ENCODE assay signal across 8 cellular contexts in the genomic region with DNA sequence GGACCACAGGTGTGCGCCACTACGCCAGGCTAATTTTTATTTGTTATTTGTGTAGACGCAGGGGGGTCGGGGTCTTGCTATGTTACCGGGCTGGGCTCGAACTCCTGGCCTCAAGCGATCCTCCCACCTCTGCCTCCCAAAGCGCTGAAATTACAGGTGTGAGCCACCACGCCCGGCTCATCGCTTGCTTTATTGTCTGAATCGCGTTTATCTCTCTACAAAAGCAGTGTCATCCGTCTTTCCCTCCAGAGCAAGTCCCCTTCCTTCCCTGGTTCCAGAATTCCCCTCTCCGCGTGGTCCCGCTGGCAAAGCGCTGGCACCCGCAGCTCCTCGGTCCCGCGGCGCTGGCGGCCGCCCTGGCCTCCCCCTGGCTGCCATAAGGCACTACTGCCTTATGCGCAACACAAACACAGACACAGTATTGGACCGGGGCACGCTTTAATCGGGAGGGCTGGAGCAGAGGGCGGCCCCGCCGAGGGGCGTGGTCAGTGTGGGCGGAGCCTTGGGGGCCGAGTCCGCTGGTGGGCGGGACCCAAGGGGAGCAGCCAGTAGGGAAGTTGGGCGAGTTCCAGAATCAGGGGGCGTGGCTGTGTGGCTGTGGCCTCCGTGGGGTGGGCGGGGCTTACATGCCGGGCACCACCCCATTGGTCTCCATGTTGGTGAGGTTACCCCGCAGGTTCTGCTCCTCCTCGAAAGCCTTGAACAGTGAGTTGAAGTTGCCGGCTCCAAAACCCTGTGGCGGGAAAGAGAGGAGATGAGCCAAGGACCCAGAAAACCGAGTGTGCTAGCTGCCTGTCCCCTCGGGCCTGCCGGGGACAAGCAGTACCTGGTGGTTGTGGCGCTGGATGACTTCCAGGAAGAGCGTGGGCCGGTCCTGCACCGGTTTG. TPM values are rescaled to one million over a fixed set of nuclear protein-coding genes. Genes with fewer than 3 reads are reported as not detected.
DNase-seq lines count a peak whose midpoint lies in the region; ATAC-seq and TF ChIP-seq lines count a peak whose summit lies in the region.

No MANE protein-coding gene starts in this region.

- H3K4me3 Mint-ChIP-seq in activated CD8-positive, alpha-beta T cell treated with anti-CD3 and anti-CD28 coated beads for 36 hours: peak overlapping the region; percentile 99

- POLR2A ChIA-PET in activated CD8-positive, alpha-beta T cell treated with anti-CD3 and anti-CD28 coated beads for 36 hours (lab: Charles Lee): interaction anchor here (1.4 to 2.7 kb wide), 2 partner anchors 13 to 28 kb away, joined by 4 to 17 read pairs; no protein-coding TSS in a partner anchor

- no peaks in the 10 kb centered on the region for H3K27me3 Mint-ChIP-seq in activated CD8-positive, alpha-beta T cell treated with anti-CD3 and anti-CD28 coated beads for 36 hours

- DNase-seq in CD1c-positive myeloid dendritic cell (ENCODE audit: extremely low spot score) (peak; percentile 100), NCI-H82 (lab: John Stamatoyannopoulos, UW) (peak; percentile 99), lung microvascular endothelial cell (ENCODE audit: low read depth in 2 of 2) (peak; percentile 99)
- peak; percentile 100 for DNase-seq in activated CD8-positive, alpha-beta T cell treated with anti-CD3 and anti-CD28 coated beads for 36 hours
- peak; percentile 100 for DNase-seq in effector CD4-positive, alpha-beta T cell
- DNase-seq in stimulated activated CD4-positive, alpha-beta T cell treated with anti-CD3 and anti-CD28 coated beads, TNF-alpha, amount 100 ng/mL, for 4 hours (ENCODE audit: low read depth in 3 of 3): peak; percentile 99 to 100 (median 100)

- intact Hi-C loops in activated CD8-positive, alpha-beta T cell treated with anti-CD3 and anti-CD28 coated beads for 36 hours (cut with micrococcal nuclease): loop anchor here (2.0 kb wide), 1 partner anchor 49 kb away; the partner anchor contains the start of gene PSMD9

- no peaks in the 10 kb centered on the region for H3K36me3 Mint-ChIP-seq in activated CD8-positive, alpha-beta T cell treated with anti-CD3 and anti-CD28 coated beads for 36 hours (ENCODE audit: low read depth)

- CTCF ChIA-PET in activated CD8-positive, alpha-beta T cell treated with anti-CD3 and anti-CD28 coated beads for 36 hours (lab: Charles Lee): interaction anchor here (1.0 to 6.8 kb wide), 4 partner anchors 9 to 45 kb away, joined by 3 to 48 read pairs (median 7); partner anchors contain the start of gene RHOF

- H3K27ac Mint-ChIP-seq in activated CD8-positive, alpha-beta T cell treated with anti-CD3 and anti-CD28 coated beads for 36 hours: peak overlapping the region; percentile 92

- TF ChIP-seq CTCF in activated CD8-positive, alpha-beta T cell treated with anti-CD3 and anti-CD28 coated beads for 36 hours (IDR thresholded peaks at IDR 0.05): peak; percentile 58

- peaks cover 16% of the 10 kb centered on the region for H3K4me1 Mint-ChIP-seq in activated CD8-positive, alpha-beta T cell treated with anti-CD3 and anti-CD28 coated beads for 36 hours (ENCODE audit: low read depth)

- no peaks in the 10 kb centered on the region for H3K9me3 Mint-ChIP-seq in activated CD8-positive, alpha-beta T cell treated with anti-CD3 and anti-CD28 coated beads for 36 hours

- ATAC-seq in GM19372 (IDR thresholded peaks at IDR 0.05; ENCODE audit: low read depth, unreplicated experiment) (peak; percentile 97), HG03558 (IDR thresholded peaks at IDR 0.05; ENCODE audit: extremely low read depth, unreplicated experiment) (peak; percentile 68)
- ATAC-seq in activated CD8-positive, alpha-beta T cell treated with anti-CD3 and anti-CD28 coated beads for 36 hours: peak; percentile 98

RNA-seq across cellular contexts. Expression of gene HPD, which starts 19.3 kb away (rescaled TPM):
- total RNA-seq in activated CD8-positive, alpha-beta T cell treated with anti-CD3 and anti-CD28 coated beads for 36 hours: not detected
- total RNA-seq in lung microvascular endothelial cell: not detected in 2 replicates

RNA-seq across cellular contexts. Expression of gene SETD1B, which starts 35.5 kb away (rescaled TPM):
- 10 to 100 TPM; 13.3 TPM for total RNA-seq in activated CD8-positive, alpha-beta T cell treated with anti-CD3 and anti-CD28 coated beads for 36 hours
- total RNA-seq in lung microvascular endothelial cell: 1.3 and 1.4 TPM in 2 replicates

RNA-seq across cellular contexts. Expression of gene RHOF, which starts 45.9 kb away (rescaled TPM):
- total RNA-seq in activated CD8-positive, alpha-beta T cell treated with anti-CD3 and anti-CD28 coated beads for 36 hours: 100 to 1,000 TPM; 108 to 116 TPM
- 2.6 and 3.3 TPM in 2 replicates for total RNA-seq in lung microvascular endothelial cell

RNA-seq across cellular contexts. Expression of gene PSMD9, which starts 49.2 kb away (rescaled TPM):
- 10 to 100 TPM; 48.6 to 50.7 TPM for total RNA-seq in activated CD8-positive, alpha-beta T cell treated with anti-CD3 and anti-CD28 coated beads for 36 hours
- total RNA-seq in lung microvascular endothelial cell: 29.0 and 40.1 TPM in 2 replicates

Comparison
In these comparisons a context has a peak if more than half of its experiments do, and no peak if none do; other contexts are left out.
1. Peak in every context shown above with its lines: DNase-seq and ATAC-seq.
2. RNA of gene RHOF, which starts 45.9 kb away (total RNA-seq): 108 to 116 TPM in activated CD8-positive, alpha-beta T cell treated with anti-CD3 and anti-CD28 coated beads for 36 hours; 2.6 to 3.3 TPM in lung microvascular endothelial cell; every median in the first group is over 10 times any median in the second.